9 cellular contexts compared by ENCODE assay signal in genomic region chr22:37930270-37930951, GRCh38. TPM values are rescaled to one million over a fixed set of nuclear protein-coding genes. Genes with fewer than 3 reads are reported as not detected.
DNase-seq lines count a peak whose midpoint lies in the region; ATAC-seq, FAIRE-seq and TF ChIP-seq lines count a peak whose summit lies in the region.
"Had no signal": no experiment of that assay in that cellular context is flagged by ENCODE, and none has a peak within 500 bp of the region (broad histone marks: within the 10 kb centered on the region; RNA-seq: fewer than 3 reads in every experiment).

No MANE protein-coding gene starts in this region.

- TF ChIP-seq CTCF in AG09319 (IDR thresholded peaks at IDR 0.05; ENCODE audit: low read depth, low read length) (peak; percentile 55), GM20000 (IDR thresholded peaks at IDR 0.05; ENCODE audit: extremely low read depth, missing control alignments) (peak; percentile 15), astrocyte (IDR thresholded peaks at IDR 0.05; ENCODE audit: insufficient read depth, low read depth, low read length) (peak; percentile 35), right lobe of liver (IDR thresholded peaks at IDR 0.05) (peak in 3 of 4 donors; percentile 39 to 47 (median 42)), ovary (IDR thresholded peaks at IDR 0.05) (no peak)

- peak overlapping the region; percentile 53 for H3K27ac Mint-ChIP-seq in astrocyte (ENCODE audit: unreplicated experiment)
- H3K27ac Mint-ChIP-seq: activated naive CD8-positive, alpha-beta T cell had no signal

- no peak overlapping the region for H3K4me3 Mint-ChIP-seq in astrocyte (ENCODE audit: unreplicated experiment)
- H3K4me3 Mint-ChIP-seq: activated naive CD8-positive, alpha-beta T cell had no signal

- intact Hi-C loops in right lobe of liver (cut with DNase I) (no loop called here), ovary (cut with DNase I) (loop anchor here in 2 of 4 donors (5.0 to 10.0 kb wide), 3 partner anchors 33 to 116 kb away; no protein-coding TSS in a partner anchor)

- no peaks in the 10 kb centered on the region for H3K9me3 ChIP-seq in astrocyte (ENCODE audit: insufficient read depth, low read depth, low read length)
- H3K9me3 ChIP-seq in right lobe of liver = no peaks in the 10 kb centered on the region
- H3K9me3 ChIP-seq in ovary = no peaks in the 10 kb centered on the region

- H3K4me2 ChIP-seq in astrocyte (ENCODE audit: low read length) = no peak overlapping the region

- H3K36me3 ChIP-seq in astrocyte (ENCODE audit: insufficient read depth, low read length) (peaks cover 14% of the 10 kb centered on the region), right lobe of liver (peaks cover 0 to 24% (median 5%) of the 10 kb centered on the region in 4 donors), ovary (no peaks in the 10 kb centered on the region)

- no peaks in the 10 kb centered on the region for H3K27me3 ChIP-seq in astrocyte (ENCODE audit: insufficient read depth, low read length)
- no peaks in the 10 kb centered on the region for H3K27me3 ChIP-seq in right lobe of liver
- no peaks in the 10 kb centered on the region for H3K27me3 ChIP-seq in ovary

- peaks cover 13% of the 10 kb centered on the region for H3K79me2 ChIP-seq in astrocyte (ENCODE audit: insufficient read depth, low read length)

- H3K4me1 ChIP-seq in astrocyte (ENCODE audit: insufficient read depth, low read length) (peaks cover 20% of the 10 kb centered on the region), right lobe of liver (peaks cover 0 to 11% (median 2%) of the 10 kb centered on the region in 4 donors), ovary (ENCODE audit: insufficient read depth) (peaks cover 11% of the 10 kb centered on the region)

- no peak for TF ChIP-seq EP300 in ovary (IDR thresholded peaks at IDR 0.05)

- H3K9ac ChIP-seq in astrocyte (ENCODE audit: low read length) = peak overlapping the region; percentile 38

- no peaks in the 10 kb centered on the region for H3K9me3 Mint-ChIP-seq in astrocyte (ENCODE audit: unreplicated experiment)

- no peak overlapping the region for H3K4me3 ChIP-seq in astrocyte (ENCODE audit: insufficient read depth, low read depth, low read length)
- no peak overlapping the region for H3K4me3 ChIP-seq in right lobe of liver
- no peak overlapping the region for H3K4me3 ChIP-seq in ovary

- H3K27me3 Mint-ChIP-seq in astrocyte (ENCODE audit: low read depth, unreplicated experiment) = no peaks in the 10 kb centered on the region
- H3K27me3 Mint-ChIP-seq: activated naive CD8-positive, alpha-beta T cell had no signal

- H3K27ac ChIP-seq in astrocyte (ENCODE audit: low read depth, low read length) = no peak overlapping the region
- H3K27ac ChIP-seq in right lobe of liver = no peak overlapping the region
- H3K27ac ChIP-seq in ovary = no peak overlapping the region

- H4K20me1 ChIP-seq in astrocyte (ENCODE audit: insufficient read depth, low read length) = peaks cover 59% of the 10 kb centered on the region

- peak in 3 of 4 donors; percentile 9 to 42 (median 28) for ATAC-seq in right lobe of liver

- no peak for FAIRE-seq in astrocyte (lab: Jason Lieb, UNC)

- H3K4me1 Mint-ChIP-seq in astrocyte (ENCODE audit: low read depth, unreplicated experiment) = peaks cover 22% of the 10 kb centered on the region

- H2AFZ ChIP-seq in astrocyte (ENCODE audit: low read depth, low read length) = no peak overlapping the region

- TF ChIP-seq POLR2A in right lobe of liver (IDR thresholded peaks at IDR 0.05) = no peak
- no peak for TF ChIP-seq POLR2A in ovary (IDR thresholded peaks at IDR 0.05)

- no peak for DNase-seq in AG09319 (ENCODE audit: extremely low read depth, low read depth)
- peak; percentile 67 for DNase-seq in GM20000 (ENCODE audit: low spot score)
- no peak for DNase-seq in astrocyte (ENCODE audit: low read depth)
- no peak for DNase-seq in right lobe of liver
- no peak for DNase-seq in NCI-H526 (lab: John Stamatoyannopoulos, UW)
- no peak for DNase-seq in NOMO-1 treated with DMSO at 0.1 percent for 48 hours (lab: John Stamatoyannopoulos, UW; ENCODE audit: unreplicated experiment)
- no peak for DNase-seq in ovary
- no peak for DNase-seq in NCI-H2227 (lab: John Stamatoyannopoulos, UW; ENCODE audit: unreplicated experiment)

- WGBS in right lobe of liver (ENCODE audit: insufficient coverage, low coverage, low lambda C conversion rate, missing lambda C conversion rate) = no CpG with 5 or more reads among the region's 11 CpGs
- WGBS in ovary, 3 donors = 68 to 71% (median 69%) methylated on average over 11 of the region's 11 CpGs

- H3K36me3 Mint-ChIP-seq in astrocyte (ENCODE audit: low read depth, unreplicated experiment) = peaks cover 16% of the 10 kb centered on the region
- H3K36me3 Mint-ChIP-seq: activated naive CD8-positive, alpha-beta T cell had no signal

RNA-seq across cellular contexts. Expression of gene C22orf23, which starts 23.0 kb away (rescaled TPM):
- not detected in 2 replicates for total RNA-seq in astrocyte
- under 1 TPM in 1 of 6 experiments, not detected in 5; 0.40 TPM for total RNA-seq in right lobe of liver
- total RNA-seq in ovary = 1 to 10 TPM in 3 of 7 donors, under 1 TPM in 4; 0.28 to 2.6 (median 0.77) TPM
- polyA plus RNA-seq in ovary = under 1 TPM; 0.41 to 0.87 TPM

RNA-seq across cellular contexts. Expression of gene POLR2F, which starts 23.1 kb away (rescaled TPM):
- 129 and 149 TPM in 2 replicates for total RNA-seq in astrocyte
- 10 to 100 TPM; 42.4 to 60.5 (median 56.3) TPM for total RNA-seq in right lobe of liver
- 10 to 100 TPM; 54.8 to 87.9 (median 65.2) TPM for total RNA-seq in ovary
- polyA plus RNA-seq in ovary = 100 to 1,000 TPM in 1 of 2 donors, 10 to 100 TPM in 1; 40.3 to 101 TPM

RNA-seq across cellular contexts. Expression of gene MICALL1, which starts 24.3 kb away (rescaled TPM):
- 124 and 131 TPM in 2 replicates for total RNA-seq in astrocyte
- 10 to 100 TPM in 3 of 6 experiments, 1 to 10 TPM in 3; 6.5 to 19.0 (median 10.3) TPM for total RNA-seq in right lobe of liver
- 10 to 100 TPM in 6 of 7 donors, 1 to 10 TPM in 1; 6.2 to 30.0 (median 23.3) TPM for total RNA-seq in ovary
- polyA plus RNA-seq in ovary = 1 to 10 TPM; 7.9 to 9.0 TPM

RNA-seq across cellular contexts. Expression of gene SOX10, which starts 53.9 kb away (rescaled TPM):
- total RNA-seq in astrocyte (0.10 and 0.34 TPM in 2 replicates), right lobe of liver (under 1 TPM in 2 of 6 experiments, not detected in 4; 0.24 to 0.29 TPM), ovary (1 to 10 TPM in 3 of 7 donors, under 1 TPM in 2, not detected in 2; 0.11 to 3.2 (median 1.3) TPM)
- 1 to 10 TPM in 1 of 2 donors, under 1 TPM in 1; 0.61 to 1.9 TPM for polyA plus RNA-seq in ovary

Comparison
In these comparisons a context has a peak if more than half of its experiments do, and no peak if none do; other contexts are left out.
1. CTCF ChIP-seq: peak in AG09319 (single experiment), GM20000 (single experiment), astrocyte (single experiment) and right lobe of liver (3 of 4); none in ovary (0 of 3).